Comparison of ENCODE assay signal across 29 cellular contexts in genomic region chr17:54887787-54888186, GRCh38.
"Had no signal": no experiment of that assay in that cellular context is flagged by ENCODE, and none has a peak within 500 bp of the region (broad histone marks: within the 10 kb centered on the region; RNA-seq: fewer than 3 reads in every experiment).

No MANE protein-coding gene starts in this region.

- H3K4me2 ChIP-seq: hepatocyte had no signal

- H3K4me1 ChIP-seq: colonic mucosa, esophagus muscularis mucosa, foreskin keratinocyte, gastrocnemius medialis, gastroesophageal sphincter, heart left ventricle, heart right ventricle had no signal

- H3K4me3 Mint-ChIP-seq: dendritic cell treated with granulocyte-macrophage colony-stimulating factor and Interleukin-4, amounts not matched to agents 40 ng/mL and 50 ng/mL, for 4 days; effector memory CD8-positive, alpha-beta T cell; endodermal cell had no signal

- H3K27me3 ChIP-seq: colonic mucosa, dorsolateral prefrontal cortex, esophagus muscularis mucosa, esophagus squamous epithelium, foreskin keratinocyte, gastrocnemius medialis, gastroesophageal sphincter, heart left ventricle, heart right ventricle, hepatocyte had no signal

- DNase-seq: colonic mucosa; cortex of kidney; dermis blood vessel endothelial cell; dorsolateral prefrontal cortex; effector CD4-positive, alpha-beta T cell; effector CD8-positive, alpha-beta T cell; effector memory CD4-positive, alpha-beta T cell; effector memory CD8-positive, alpha-beta T cell; endodermal cell; erythroblast; esophagus squamous epithelium; foreskin fibroblast; foreskin keratinocyte; foreskin melanocyte; gastrocnemius medialis; glutamatergic neuron; head of caudate nucleus; heart left ventricle; heart right ventricle had no signal

- H2AFZ ChIP-seq: hepatocyte had no signal

- H3K27ac ChIP-seq: colonic mucosa, coronary artery, dorsolateral prefrontal cortex, epithelial cell of prostate, esophagus muscularis mucosa, esophagus squamous epithelium, foreskin keratinocyte, gastrocnemius medialis, gastroesophageal sphincter, heart left ventricle, heart right ventricle, hepatocyte had no signal

- FAIRE-seq: endometrium, endothelial cell of umbilical vein, frontal cortex had no signal

- H3K27me3 Mint-ChIP-seq: dendritic cell treated with granulocyte-macrophage colony-stimulating factor and Interleukin-4, amounts not matched to agents 40 ng/mL and 50 ng/mL, for 4 days had no signal

- ATAC-seq: effector memory CD8-positive, alpha-beta T cell; esophagus mucosa; foreskin keratinocyte; gastrocnemius medialis; gastroesophageal sphincter; heart left ventricle; heart right ventricle had no signal

- H3K9me3 Mint-ChIP-seq: dendritic cell treated with granulocyte-macrophage colony-stimulating factor and Interleukin-4, amounts not matched to agents 40 ng/mL and 50 ng/mL, for 4 days; effector memory CD8-positive, alpha-beta T cell; endodermal cell had no signal

- H3K79me2 ChIP-seq: hepatocyte had no signal

- H3K4me3 ChIP-seq: colonic mucosa, coronary artery, dorsolateral prefrontal cortex, esophagus muscularis mucosa, esophagus squamous epithelium, gastrocnemius medialis, gastroesophageal sphincter, heart left ventricle, heart right ventricle, hepatocyte had no signal

- H3K9me3 ChIP-seq: colonic mucosa, esophagus muscularis mucosa, esophagus squamous epithelium, gastrocnemius medialis, gastroesophageal sphincter, heart left ventricle, heart right ventricle had no signal

- H3K27ac Mint-ChIP-seq: dendritic cell treated with granulocyte-macrophage colony-stimulating factor and Interleukin-4, amounts not matched to agents 40 ng/mL and 50 ng/mL, for 4 days; effector memory CD8-positive, alpha-beta T cell; endodermal cell had no signal

- H3K36me3 ChIP-seq: colonic mucosa, esophagus muscularis mucosa, esophagus squamous epithelium, gastrocnemius medialis, gastroesophageal sphincter, heart left ventricle, heart right ventricle had no signal
